1 cellular context compared by ENCODE assay signal in genomic region chr4:8241895-8242696, GRCh38.
A peak's percentile ranks its signal among the peaks of the same experiment; 100 is the strongest.
TF ChIP-seq lines count a peak whose summit lies in the region.

No MANE protein-coding gene starts in this region.

TF ChIP-seq in K562, 482 proteins besides CTCF, POLR2A, EP300 and RAD21 (continued from another document):
- TF ChIP-seq YY1 (IDR thresholded peaks at IDR 0.05; ENCODE audit: borderline replicate concordance in 1 of 3, control insufficient read depth in 1 of 3, extremely low read depth in 1 of 3, insufficient read depth in 3 of 3, insufficient read length in 1 of 3, insufficient replicate concordance in 2 of 3, low read depth in 1 of 3, low read length in 2 of 3) (peak in 1 of 3 experiments; percentile 12), PHTF2 (CRISPR knock-in tag; IDR thresholded peaks at IDR 0.05) (no peak), DLX4 (CRISPR knock-in tag; IDR thresholded peaks at IDR 0.05) (no peak), RUNX1 (IDR thresholded peaks at IDR 0.05; ENCODE audit: low read depth) (0 out of 2 replicates have a peak, but pooled peaks have one; percentile 60), ETS2 (tag; IDR thresholded peaks at IDR 0.05; ENCODE audit: borderline replicate concordance, poor library complexity, severe bottlenecking) (no peak), TFAP4 (CRISPR knock-in tag; IDR thresholded peaks at IDR 0.05; ENCODE audit: borderline replicate concordance) (peak; percentile 73; the same call in 1 of the 2 replicates), ZSCAN29 (IDR thresholded peaks at IDR 0.05) (no peak), SMARCA5 (IDR thresholded peaks at IDR 0.05) (no peak), ZNF3 (CRISPR knock-in tag; IDR thresholded peaks at IDR 0.05) (no peak), NCOA2 (IDR thresholded peaks at IDR 0.05; ENCODE audit: partially characterized antibody in 2 of 2) (no peak), POLR2G (IDR thresholded peaks at IDR 0.05; ENCODE audit: low read depth, low read length) (0 out of 2 replicates have a peak, but pooled peaks have one; percentile 31), SMC3 (conservative IDR thresholded peaks at IDR 0.05; ENCODE audit: insufficient read depth, low read depth, low read length) (peak; percentile 97), ZNF398 (CRISPR knock-in tag; IDR thresholded peaks at IDR 0.05) (no peak), RFX7 (CRISPR knock-in tag; IDR thresholded peaks at IDR 0.05) (no peak), NFYB (IDR thresholded peaks at IDR 0.05; ENCODE audit: extremely low read depth, insufficient read length) (no peak), NRF1 (conservative IDR thresholded peaks at IDR 0.05 in 1 of 2, IDR thresholded peaks at IDR 0.05 in 1 of 2) (no peak), PATZ1 (CRISPR knock-in tag; IDR thresholded peaks at IDR 0.05; ENCODE audit: borderline replicate concordance) (no peak), ATF7 (IDR thresholded peaks at IDR 0.05) (0 out of 2 replicates have a peak, but pooled peaks have one; percentile 30), E2F6 (IDR thresholded peaks at IDR 0.05; ENCODE audit: borderline replicate concordance in 1 of 2, extremely low read depth in 1 of 2, insufficient read depth in 1 of 2, insufficient read length in 1 of 2, low read depth in 1 of 2, low read length in 1 of 2, poor library complexity in 1 of 2, severe bottlenecking in 1 of 2) (peak; percentile 15 to 79), SIN3B (IDR thresholded peaks at IDR 0.05; ENCODE audit: low read depth) (no peak), ZNF121 (CRISPR knock-in tag; conservative IDR thresholded peaks at IDR 0.05) (no peak), SAFB2 (IDR thresholded peaks at IDR 0.05; ENCODE audit: borderline replicate concordance, low read depth, low read length, severe bottlenecking) (no peak), HMG20B (CRISPR knock-in tag; IDR thresholded peaks at IDR 0.05) (no peak), EZH2 (IDR thresholded peaks at IDR 0.05; ENCODE audit: borderline replicate concordance, low read depth, low read length) (no peak), NR2C2 (CRISPR knock-in tag; IDR thresholded peaks at IDR 0.05) (no peak), NR2C2 (tag; IDR thresholded peaks at IDR 0.05) (peak; percentile 81), DEAF1 (CRISPR knock-in tag; IDR thresholded peaks at IDR 0.05) (peak; percentile 89), RCOR1 (IDR thresholded peaks at IDR 0.05; ENCODE audit: borderline replicate concordance in 1 of 2, low read depth in 2 of 2, low read length in 2 of 2) (0 out of 4 replicates have a peak, but pooled peaks of 1 of the 2 experiments have one; percentile 37), CC2D1A (IDR thresholded peaks at IDR 0.05) (0 out of 2 replicates have a peak, but pooled peaks have one; percentile 54), GATAD2A (IDR thresholded peaks at IDR 0.05) (no peak), ZNF395 (CRISPR knock-in tag; IDR thresholded peaks at IDR 0.05) (no peak), PTRF (tag; IDR thresholded peaks at IDR 0.05) (no peak), TCF7 (IDR thresholded peaks at IDR 0.05; ENCODE audit: borderline replicate concordance) (no peak), ZBTB7A (IDR thresholded peaks at IDR 0.05; ENCODE audit: borderline replicate concordance, control insufficient read depth, low read depth, low read length) (peak; percentile 44; the same call in 1 of the 2 replicates), HMG20A (CRISPR knock-in tag; conservative IDR thresholded peaks at IDR 0.05) (no peak)
